In the genomic region with DNA sequence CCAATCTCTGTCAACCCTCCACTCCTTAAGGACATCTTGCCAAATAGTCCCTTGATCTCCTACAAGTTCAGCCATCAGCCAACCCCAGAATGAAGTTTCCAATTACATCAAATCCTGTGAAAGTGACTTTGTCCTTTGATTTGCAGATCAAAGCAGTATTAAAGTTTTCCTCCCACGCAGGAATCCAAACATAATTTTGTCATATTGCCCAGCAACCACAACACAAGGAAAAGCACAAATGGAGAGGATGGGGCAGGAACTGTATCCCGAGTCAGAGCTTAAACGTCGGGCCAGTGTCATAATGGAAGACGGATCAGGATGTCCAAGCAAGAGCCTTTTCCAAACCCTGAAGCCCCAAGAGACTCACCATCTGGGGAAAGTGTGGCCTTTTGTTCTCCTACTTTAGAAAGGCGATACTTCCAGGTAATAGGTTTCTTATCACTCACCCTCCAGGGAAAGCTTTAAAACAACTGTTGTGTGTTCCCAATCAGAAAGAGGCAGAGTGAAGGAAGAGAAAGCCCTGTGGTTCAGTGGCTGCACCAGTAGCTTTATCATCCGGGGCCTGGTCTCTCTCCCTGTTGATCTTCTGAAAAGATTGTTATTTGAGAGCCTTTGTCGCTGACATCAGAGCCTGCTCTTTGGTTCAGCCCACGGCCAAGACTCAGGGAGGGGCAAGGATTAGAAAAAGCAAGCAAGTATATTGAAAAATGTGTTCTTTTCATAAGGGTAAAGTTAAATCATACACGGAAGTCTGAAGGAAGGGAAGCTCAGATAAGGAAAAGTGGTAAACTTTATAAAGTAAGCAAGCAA, we compare ENCODE assay signal across 1 cellular context.
TF ChIP-seq lines count a peak whose summit lies in the region.

No MANE protein-coding gene starts in this region.

TF ChIP-seq in HEK293, 187 proteins besides CTCF, POLR2A, EP300 and RAD21 (continued from another document):
- TF ChIP-seq ZNF398 (tag by site-specific recombination; IDR thresholded peaks at IDR 0.05) (no peak), ZNF335 (tag by site-specific recombination; conservative IDR thresholded peaks at IDR 0.05) (peak; percentile 63), ZNF513 (tag by site-specific recombination; IDR thresholded peaks at IDR 0.05) (no peak)
